23 cellular contexts compared by ENCODE assay signal in genomic region chr6:134503542-134504281, GRCh38.
A peak's percentile ranks its signal among the peaks of the same experiment; 100 is the strongest.
DNase-seq lines count a peak whose midpoint lies in the region; ATAC-seq and TF ChIP-seq lines count a peak whose summit lies in the region.
"Had no signal": no experiment of that assay in that cellular context is flagged by ENCODE, and none has a peak within 500 bp of the region (broad histone marks: within the 10 kb centered on the region; RNA-seq: fewer than 3 reads in every experiment).

No MANE protein-coding gene starts in this region.

- intact Hi-C loops in prostate gland (cut with DNase I) = no loop called here

- DNase-seq in Peyer's patch (no peak), prostate gland (ENCODE audit: low spot score) (no peak), foreskin melanocyte (no peak), immature natural killer cell (no peak), GF-D8 (lab: John Stamatoyannopoulos, UW) (no peak)
- DNase-seq: ACHN; activated CD4-positive, alpha-beta T cell treated with anti-CD3 and anti-CD28 coated beads for 48 hours; activated effector memory CD4-positive, alpha-beta T cell treated with Interleukin-2 at 50 U/mL for 16 hours; activated naive CD8-positive, alpha-beta T cell treated with anti-CD3 and anti-CD28 coated beads, Interleukin-2, amount 50 U/mL, for 24 hours; CD4-positive, CD25-positive, alpha-beta regulatory T cell; DMS153; heart right ventricle; naive B cell; NCI-H1092; NCI-H2081 treated with DMSO at 0.1 percent for 48 hours; sigmoid colon; upper lobe of right lung had no signal

- peak overlapping the region; percentile 76; the same call in 1 of the 2 replicates for H3K9ac ChIP-seq in BLaER1
- H3K9ac ChIP-seq: KMS-11 had no signal

- no peak for TF ChIP-seq POLR2A in Peyer's patch (IDR thresholded peaks at IDR 0.05)
- TF ChIP-seq POLR2A in prostate gland (IDR thresholded peaks at IDR 0.05) = no peak

- peaks cover 15% of the 10 kb centered on the region for H3K9me3 ChIP-seq in BLaER1
- H3K9me3 ChIP-seq in Peyer's patch = no peaks in the 10 kb centered on the region
- H3K9me3 ChIP-seq in esophagus (ENCODE audit: control insufficient read depth in 2 of 2, insufficient read depth in 1 of 2, low read depth in 1 of 2, low read length in 1 of 2) = no peaks in the 10 kb centered on the region
- no peaks in the 10 kb centered on the region for H3K9me3 ChIP-seq in prostate gland
- H3K9me3 ChIP-seq: heart right ventricle, sigmoid colon, upper lobe of right lung had no signal

- H3K36me3 ChIP-seq in BLaER1 (no peaks in the 10 kb centered on the region), Peyer's patch (no peaks in the 10 kb centered on the region), esophagus (ENCODE audit: control insufficient read depth in 2 of 2, insufficient read depth in 2 of 2, low read length in 1 of 2) (no peaks in the 10 kb centered on the region), prostate gland (no peaks in the 10 kb centered on the region)
- H3K36me3 ChIP-seq: heart right ventricle, sigmoid colon, upper lobe of right lung had no signal

- no peak overlapping the region for H3K4me3 Mint-ChIP-seq in immature natural killer cell
- H3K4me3 Mint-ChIP-seq: activated naive CD8-positive, alpha-beta T cell treated with anti-CD3 and anti-CD28 coated beads, Interleukin-2, amount 50 U/mL, for 24 hours; CD4-positive, CD25-positive, alpha-beta regulatory T cell; naive B cell; stimulated activated naive CD8-positive, alpha-beta T cell treated with anti-CD3 and anti-CD28 coated beads, Interleukin-15, Interleukin-2, amounts not matched to agents 100 ng/mL and 50 ng/mL, for 24 hours had no signal

- H3K4me1 Mint-ChIP-seq in immature natural killer cell = no peaks in the 10 kb centered on the region
- H3K4me1 Mint-ChIP-seq: activated naive CD8-positive, alpha-beta T cell treated with anti-CD3 and anti-CD28 coated beads, Interleukin-2, amount 50 U/mL, for 24 hours; naive B cell had no signal

- H3K4me3 ChIP-seq in BLaER1 = no peak overlapping the region
- peak overlapping the region in 1 of 4 donors; percentile 6 for H3K4me3 ChIP-seq in Peyer's patch
- no peak overlapping the region for H3K4me3 ChIP-seq in esophagus (ENCODE audit: low read depth in 1 of 2, low read length in 2 of 2)
- H3K4me3 ChIP-seq in prostate gland = no peak overlapping the region
- H3K4me3 ChIP-seq: heart right ventricle, sigmoid colon, upper lobe of right lung had no signal

- peak overlapping the region; percentile 80 for H3K4me2 ChIP-seq in BLaER1
- H3K4me2 ChIP-seq: KMS-11 had no signal

- H3K4me1 ChIP-seq in BLaER1 (peaks cover 57% of the 10 kb centered on the region), Peyer's patch (peaks cover 0 to 5% (median 0%) of the 10 kb centered on the region in 4 donors), esophagus (ENCODE audit: control insufficient read depth in 2 of 2, insufficient read depth in 2 of 2, low read length in 1 of 2) (no peaks in the 10 kb centered on the region), prostate gland (replicated peaks) (no peaks in the 10 kb centered on the region)
- H3K4me1 ChIP-seq: sigmoid colon, upper lobe of right lung had no signal

- TF ChIP-seq CTCF in Peyer's patch (IDR thresholded peaks at IDR 0.05) = no peak
- no peak for TF ChIP-seq CTCF in prostate gland (IDR thresholded peaks at IDR 0.05)

- ATAC-seq in GM21423 (IDR thresholded peaks at IDR 0.05; ENCODE audit: unreplicated experiment) = no peak
- ATAC-seq: activated naive CD8-positive, alpha-beta T cell treated with anti-CD3 and anti-CD28 coated beads, Interleukin-2, amount 50 U/mL, for 24 hours; upper lobe of right lung had no signal

- WGBS in esophagus, 2 donors = 43 to 72% methylated on average over 8 of the region's 8 CpGs
- WGBS in prostate gland = 48% methylated on average over 8 of the region's 8 CpGs

- peaks cover 0 to 4% (median 2%) of the 10 kb centered on the region in 3 donors for H3K27me3 Mint-ChIP-seq in immature natural killer cell (ENCODE audit: low read depth in 3 of 3)
- H3K27me3 Mint-ChIP-seq: activated naive CD8-positive, alpha-beta T cell treated with anti-CD3 and anti-CD28 coated beads, Interleukin-2, amount 50 U/mL, for 24 hours; naive B cell; stimulated activated naive CD8-positive, alpha-beta T cell treated with anti-CD3 and anti-CD28 coated beads, Interleukin-15, Interleukin-2, amounts not matched to agents 100 ng/mL and 50 ng/mL, for 24 hours had no signal

- H3K27me3 ChIP-seq in BLaER1 = no peaks in the 10 kb centered on the region
- no peaks in the 10 kb centered on the region for H3K27me3 ChIP-seq in Peyer's patch
- no peaks in the 10 kb centered on the region for H3K27me3 ChIP-seq in esophagus (ENCODE audit: control insufficient read depth in 1 of 2, insufficient read depth in 2 of 2, low read length in 2 of 2)
- H3K27me3 ChIP-seq in prostate gland (replicated peaks; ENCODE audit: insufficient read depth) = no peaks in the 10 kb centered on the region
- H3K27me3 ChIP-seq: dorsolateral prefrontal cortex, heart right ventricle, sigmoid colon, upper lobe of right lung had no signal

- H3K36me3 Mint-ChIP-seq in immature natural killer cell = no peaks in the 10 kb centered on the region
- H3K36me3 Mint-ChIP-seq: CD4-positive, CD25-positive, alpha-beta regulatory T cell; naive B cell had no signal

- no peak overlapping the region for H3K27ac Mint-ChIP-seq in immature natural killer cell
- H3K27ac Mint-ChIP-seq: activated naive CD8-positive, alpha-beta T cell treated with anti-CD3 and anti-CD28 coated beads, Interleukin-2, amount 50 U/mL, for 24 hours; stimulated activated naive CD8-positive, alpha-beta T cell treated with anti-CD3 and anti-CD28 coated beads, Interleukin-15, Interleukin-2, amounts not matched to agents 100 ng/mL and 50 ng/mL, for 24 hours had no signal

- H4K20me1 ChIP-seq in BLaER1 = no peaks in the 10 kb centered on the region

- H3K9me3 Mint-ChIP-seq in immature natural killer cell = no peaks in the 10 kb centered on the region
- H3K9me3 Mint-ChIP-seq: activated naive CD8-positive, alpha-beta T cell treated with anti-CD3 and anti-CD28 coated beads, Interleukin-2, amount 50 U/mL, for 24 hours; CD4-positive, CD25-positive, alpha-beta regulatory T cell; naive B cell; stimulated activated naive CD8-positive, alpha-beta T cell treated with anti-CD3 and anti-CD28 coated beads, Interleukin-15, Interleukin-2, amounts not matched to agents 100 ng/mL and 50 ng/mL, for 24 hours had no signal

- peak overlapping the region; percentile 93 for H3K27ac ChIP-seq in BLaER1
- H3K27ac ChIP-seq in Peyer's patch = peak overlapping the region in 3 of 4 donors; percentile 63 to 88 (median 85)
- H3K27ac ChIP-seq in esophagus (ENCODE audit: low read depth in 2 of 2, low read length in 1 of 2) = peak overlapping the region; percentile 81 to 86
- H3K27ac ChIP-seq in prostate gland = peak overlapping the region; percentile 25 to 35
- H3K27ac ChIP-seq: heart right ventricle, KMS-11, sigmoid colon, upper lobe of right lung had no signal

Comparison
In these comparisons a context has a peak if more than half of its experiments do, and no peak if none do; other contexts are left out.
1. H3K27ac ChIP-seq: peak in every context shown above with its lines; median percentile 93 in BLaER1; 85 in Peyer's patch; 84 in esophagus; 30 in prostate gland.